In genomic region chr7:108735814-108736213, GRCh38 we compare ENCODE assay signal across 21 cellular contexts.
DNase-seq lines count a peak whose midpoint lies in the region; ATAC-seq and TF ChIP-seq lines count a peak whose summit lies in the region.
"Had no signal": no experiment of that assay in that cellular context is flagged by ENCODE, and none has a peak within 500 bp of the region (broad histone marks: within the 10 kb centered on the region; RNA-seq: fewer than 3 reads in every experiment).

No MANE protein-coding gene starts in this region.

- no peaks in the 10 kb centered on the region for H3K9me3 ChIP-seq in left ventricle myocardium inferior (replicated peaks)
- H3K9me3 ChIP-seq: A549, HAP-1 had no signal

- ATAC-seq in GM21786 (IDR thresholded peaks at IDR 0.05; ENCODE audit: unreplicated experiment) (peak; percentile 54), HG03135 (IDR thresholded peaks at IDR 0.05; ENCODE audit: unreplicated experiment) (peak; percentile 66), HG03354 (IDR thresholded peaks at IDR 0.05; ENCODE audit: poor library complexity, severe bottlenecking, unreplicated experiment) (no peak)
- ATAC-seq: A549, GM12878, HepG2 had no signal

- no peaks in the 10 kb centered on the region for H3K36me3 ChIP-seq in left ventricle myocardium inferior
- H3K36me3 ChIP-seq: HAP-1 had no signal

- no peak overlapping the region for H3K27ac ChIP-seq in left ventricle myocardium inferior (replicated peaks)
- H3K27ac ChIP-seq: 22Rv1, A549, C4-2B, GM23248 had no signal

- no peak overlapping the region for H3K4me3 ChIP-seq in left ventricle myocardium inferior
- H3K4me3 ChIP-seq: A549, GM12878, GM23248, HAP-1 had no signal

- intact Hi-C loops in left ventricle myocardium inferior (cut with micrococcal nuclease) = no loop called here

- no peaks in the 10 kb centered on the region for H3K27me3 ChIP-seq in left ventricle myocardium inferior (ENCODE audit: low read depth)

- no peaks in the 10 kb centered on the region for H3K4me1 ChIP-seq in left ventricle myocardium inferior
- H3K4me1 ChIP-seq: A549, HAP-1 had no signal

- DNase-seq in DMS79 treated with DMSO at 0.1 percent for 48 hours (lab: John Stamatoyannopoulos, UW) = peak; percentile 44
- no peak for DNase-seq in DMS79 (lab: John Stamatoyannopoulos, UW)
- no peak for DNase-seq in NCI-H2107 (lab: John Stamatoyannopoulos, UW)
- no peak for DNase-seq in left ventricle myocardium inferior
- DNase-seq: AML-193; CD4-positive, alpha-beta T cell; DMS153; DND-41; EL; GM23248; Karpas-422; KBM-7 had no signal

- TF ChIP-seq CTCF in left ventricle myocardium inferior (IDR thresholded peaks at IDR 0.05; ENCODE audit: borderline replicate concordance) = no peak
